Comparison of ENCODE assay signal across 1 cellular context in the genomic region with DNA sequence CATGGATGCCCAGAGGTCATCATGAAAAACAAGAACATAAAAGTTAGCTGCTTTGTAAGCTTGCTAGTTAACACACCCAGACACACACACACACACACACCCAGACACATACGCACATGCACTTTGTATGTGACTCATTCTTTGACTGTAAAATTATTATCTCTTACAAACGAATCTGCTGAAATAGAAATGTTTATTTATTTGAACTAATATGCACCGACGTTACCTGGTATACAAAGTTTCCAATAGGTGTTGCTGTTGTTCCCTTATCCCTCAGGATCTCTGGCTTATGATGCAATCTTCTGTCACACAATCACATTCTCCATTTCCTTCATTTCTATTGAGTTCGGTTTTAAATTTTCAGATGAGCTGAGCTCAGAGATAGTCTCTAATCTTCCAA.
TF ChIP-seq lines count a peak whose summit lies in the region.

No MANE protein-coding gene starts in this region.

TF ChIP-seq in HEK293T, 16 proteins besides CTCF, POLR2A, EP300 and RAD21 (continued from another document):
- TF ChIP-seq, protein P1, sequence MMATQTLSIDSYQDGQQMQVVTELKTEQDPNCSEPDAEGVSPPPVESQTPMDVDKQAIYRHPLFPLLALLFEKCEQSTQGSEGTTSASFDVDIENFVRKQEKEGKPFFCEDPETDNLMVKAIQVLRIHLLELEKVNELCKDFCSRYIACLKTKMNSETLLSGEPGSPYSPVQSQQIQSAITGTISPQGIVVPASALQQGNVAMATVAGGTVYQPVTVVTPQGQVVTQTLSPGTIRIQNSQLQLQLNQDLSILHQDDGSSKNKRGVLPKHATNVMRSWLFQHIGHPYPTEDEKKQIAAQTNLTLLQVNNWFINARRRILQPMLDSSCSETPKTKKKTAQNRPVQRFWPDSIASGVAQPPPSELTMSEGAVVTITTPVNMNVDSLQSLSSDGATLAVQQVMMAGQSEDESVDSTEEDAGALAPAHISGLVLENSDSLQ (IDR thresholded peaks at IDR 0.05): no peak
- no peak for TF ChIP-seq CTBP1 (IDR thresholded peaks at IDR 0.05; ENCODE audit: borderline replicate concordance)
- no peak for TF ChIP-seq SUZ12 (IDR thresholded peaks at IDR 0.05)
- TF ChIP-seq LEF1 (IDR thresholded peaks at IDR 0.05; ENCODE audit: borderline replicate concordance): no peak
- no peak for TF ChIP-seq SP1 (IDR thresholded peaks at IDR 0.05)
TF ChIP-seq in HEK293T: peak in this region for 0.
